In the genomic region with DNA sequence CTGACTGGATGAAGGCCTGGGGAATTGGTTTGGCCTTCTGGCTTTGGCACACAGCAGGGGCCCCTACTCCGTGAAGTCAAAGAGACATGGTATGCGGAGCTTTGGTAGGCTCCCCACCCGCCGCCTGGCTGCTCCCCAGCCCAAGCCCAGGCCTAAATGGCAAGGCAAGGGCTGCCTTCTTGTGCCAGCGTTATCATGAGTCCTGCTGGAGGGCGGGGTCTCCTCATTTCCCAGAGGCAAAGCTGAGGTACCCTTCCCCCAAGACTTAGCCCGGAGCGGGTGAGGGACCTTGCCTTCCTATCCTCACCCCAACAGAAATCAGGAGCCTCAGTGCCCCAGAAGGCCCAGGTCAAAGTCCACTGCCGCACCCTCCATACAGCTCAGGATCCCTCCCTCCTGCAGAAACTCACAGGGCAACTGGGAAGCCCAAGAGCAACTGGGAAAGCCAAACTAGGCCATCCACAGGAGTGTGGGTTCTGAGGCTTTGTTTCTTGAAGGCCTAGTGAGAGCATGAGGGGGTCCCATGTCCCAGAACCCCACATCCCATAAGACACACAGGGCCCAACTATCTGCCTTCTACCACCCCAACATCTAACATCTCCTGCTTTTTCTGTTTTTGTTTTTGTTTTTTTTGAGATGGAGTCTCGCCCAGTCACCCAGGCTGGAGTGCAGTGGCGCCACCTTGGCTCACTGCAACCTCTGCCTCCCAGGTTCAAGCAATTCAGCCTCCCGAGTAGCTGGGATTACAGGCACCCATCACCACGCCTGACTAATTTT, we compare ENCODE assay signal across 11 cellular contexts. TPM values are rescaled to one million over a fixed set of nuclear protein-coding genes. Genes with fewer than 3 reads are reported as not detected.
DNase-seq lines count a peak whose midpoint lies in the region; ATAC-seq and TF ChIP-seq lines count a peak whose summit lies in the region.
"Had no signal": no experiment of that assay in that cellular context is flagged by ENCODE, and none has a peak within 500 bp of the region (broad histone marks: within the 10 kb centered on the region; RNA-seq: fewer than 3 reads in every experiment).

No MANE protein-coding gene starts in this region.

- H3K27me3 ChIP-seq in CD4-positive, alpha-beta T cell (ENCODE audit: control insufficient read depth, insufficient read depth, low read length), result no peaks in the 10 kb centered on the region
- H3K27me3 ChIP-seq in duodenal mucosa (ENCODE audit: control insufficient read depth in 1 of 2, insufficient read depth in 2 of 2, low read length in 2 of 2) (no peaks in the 10 kb centered on the region), neural progenitor cell (no peaks in the 10 kb centered on the region)
- H3K27me3 ChIP-seq: testis had no signal

- intact Hi-C loops in CD4-positive, alpha-beta T cell (cut with DNase I, micrococcal nuclease), result loop anchor here in 1 of 2 experiments (5.0 kb wide), 1 partner anchor 54 kb away; a partner anchor contains a TSS

- POLR2A ChIA-PET in CD4-positive, alpha-beta T cell (lab: Charles Lee), result interaction anchor here (0.7 to 5.3 kb wide), 6 partner anchors 8 to 302 kb away, joined by 3 to 23 read pairs (median 8); a partner anchor contains a TSS

- no peaks in the 10 kb centered on the region for H3K27me3 Mint-ChIP-seq in CD4-positive, alpha-beta T cell
- H3K27me3 Mint-ChIP-seq in neural progenitor cell (ENCODE audit: insufficient read depth, low read depth) (peaks cover 2% of the 10 kb centered on the region), endothelial cell (ENCODE audit: unreplicated experiment) (peaks cover 5% of the 10 kb centered on the region), nephron progenitor cell (ENCODE audit: low read depth, poor library complexity) (peaks cover 4% of the 10 kb centered on the region)

- no peaks in the 10 kb centered on the region for H4K20me1 ChIP-seq in neural progenitor cell (ENCODE audit: low read depth)

- ATAC-seq in CD4-positive, alpha-beta T cell (ENCODE audit: poor library complexity), result no peak

- no peak overlapping the region for H3K4me2 ChIP-seq in neural progenitor cell

- H3K79me2 ChIP-seq in neural progenitor cell (ENCODE audit: low read depth), result no peaks in the 10 kb centered on the region

- no peaks in the 10 kb centered on the region for H3K9me3 Mint-ChIP-seq in CD4-positive, alpha-beta T cell
- no peaks in the 10 kb centered on the region for H3K9me3 Mint-ChIP-seq in neural progenitor cell
- no peaks in the 10 kb centered on the region for H3K9me3 Mint-ChIP-seq in endothelial cell (ENCODE audit: unreplicated experiment)
- no peaks in the 10 kb centered on the region for H3K9me3 Mint-ChIP-seq in nephron progenitor cell

- peak overlapping the region; percentile 91 for H3K27ac Mint-ChIP-seq in CD4-positive, alpha-beta T cell
- H3K27ac Mint-ChIP-seq in neural progenitor cell (no peak overlapping the region), endothelial cell (ENCODE audit: unreplicated experiment) (no peak overlapping the region), nephron progenitor cell (no peak overlapping the region)

- H3K27ac ChIP-seq in CD4-positive, alpha-beta T cell (ENCODE audit: low read depth, low read length), result no peak overlapping the region
- peak overlapping the region; percentile 93 for H3K27ac ChIP-seq in KOPT-K1 (ENCODE audit: low read depth, low read length, poor library complexity, severe bottlenecking)
- peak overlapping the region; percentile 76 for H3K27ac ChIP-seq in duodenal mucosa (ENCODE audit: low read depth, low read length)
- H3K27ac ChIP-seq in neural progenitor cell, result no peak overlapping the region
- H3K27ac ChIP-seq: testis had no signal

- H3K36me3 ChIP-seq in KOPT-K1 (ENCODE audit: insufficient read depth, low read length), result no peaks in the 10 kb centered on the region
- peaks cover 0 to 11% of the 10 kb centered on the region in 2 donors for H3K36me3 ChIP-seq in duodenal mucosa (ENCODE audit: control insufficient read depth in 1 of 2, insufficient read depth in 2 of 2, low read length in 2 of 2)
- H3K36me3 ChIP-seq in neural progenitor cell, result no peaks in the 10 kb centered on the region

- no peak overlapping the region for H2AFZ ChIP-seq in neural progenitor cell (replicated peaks)

- H3F3A ChIP-seq in neural progenitor cell (ENCODE audit: low read depth), result no peaks in the 10 kb centered on the region

- H3K4me1 Mint-ChIP-seq in CD4-positive, alpha-beta T cell (ENCODE audit: low read depth), result peaks cover 57% of the 10 kb centered on the region
- H3K4me1 Mint-ChIP-seq in neural progenitor cell, result peaks cover 2% of the 10 kb centered on the region
- peaks cover 12% of the 10 kb centered on the region for H3K4me1 Mint-ChIP-seq in endothelial cell (ENCODE audit: unreplicated experiment)
- H3K4me1 Mint-ChIP-seq in nephron progenitor cell, result peaks cover 34% of the 10 kb centered on the region

- H3K4me3 ChIP-seq in duodenal mucosa (ENCODE audit: low read depth in 1 of 2, low read length in 2 of 2) (peak overlapping the region in 1 of 2 donors; percentile 42), neural progenitor cell (no peak overlapping the region)
- H3K4me3 ChIP-seq: testis had no signal

- TF ChIP-seq CTCF in CD4-positive, alpha-beta T cell (IDR thresholded peaks at IDR 0.05), result no peak
- TF ChIP-seq CTCF in neural progenitor cell (IDR thresholded peaks at IDR 0.05), result peak; percentile 5
- TF ChIP-seq CTCF in endothelial cell (IDR thresholded peaks at IDR 0.05; ENCODE audit: unreplicated experiment), result no peak
- TF ChIP-seq CTCF in nephron progenitor cell (IDR thresholded peaks at IDR 0.05), result no peak

- no peak overlapping the region for H3K4me3 Mint-ChIP-seq in CD4-positive, alpha-beta T cell
- H3K4me3 Mint-ChIP-seq in neural progenitor cell, result no peak overlapping the region
- H3K4me3 Mint-ChIP-seq in endothelial cell (ENCODE audit: unreplicated experiment), result no peak overlapping the region
- no peak overlapping the region for H3K4me3 Mint-ChIP-seq in nephron progenitor cell

- DNase-seq in CD4-positive, alpha-beta T cell, result no peak
- DNase-seq in neural progenitor cell (ENCODE audit: low spot score) (no peak), iPS-NIHi7 (ENCODE audit: extremely low spot score) (no peak), AML-193 (lab: John Stamatoyannopoulos, UW) (no peak), endothelial cell (ENCODE audit: low spot score) (no peak), nephron progenitor cell (no peak)
- DNase-seq: NCI-H1092; stimulated activated CD4-positive, alpha-beta T cell treated with anti-CD3 and anti-CD28 coated beads, Interleukin-2, amount 100 ng/mL, for 48 hours; testis had no signal

- H3K36me3 Mint-ChIP-seq in CD4-positive, alpha-beta T cell (ENCODE audit: low read depth), result peaks cover 30% of the 10 kb centered on the region
- H3K36me3 Mint-ChIP-seq in neural progenitor cell, result no peaks in the 10 kb centered on the region
- H3K36me3 Mint-ChIP-seq in endothelial cell (ENCODE audit: low read depth, unreplicated experiment), result no peaks in the 10 kb centered on the region
- peaks cover 6% of the 10 kb centered on the region for H3K36me3 Mint-ChIP-seq in nephron progenitor cell (ENCODE audit: low read depth)

- peak overlapping the region; percentile 43 to 53 for H3K9ac ChIP-seq in duodenal mucosa (ENCODE audit: low read depth in 1 of 2, low read length in 2 of 2)
- H3K9ac ChIP-seq in neural progenitor cell, result no peak overlapping the region

- no peaks in the 10 kb centered on the region for H3K9me3 ChIP-seq in CD4-positive, alpha-beta T cell (ENCODE audit: control insufficient read depth, low read length)
- H3K9me3 ChIP-seq in KOPT-K1 (ENCODE audit: insufficient read depth, low read length, poor library complexity, severe bottlenecking), result no peaks in the 10 kb centered on the region
- H3K9me3 ChIP-seq in duodenal mucosa (ENCODE audit: control insufficient read depth in 1 of 2, low read length in 2 of 2), result no peaks in the 10 kb centered on the region
- H3K9me3 ChIP-seq in neural progenitor cell (ENCODE audit: low read depth), result no peaks in the 10 kb centered on the region
- H3K9me3 ChIP-seq: testis had no signal

- CTCF ChIA-PET in CD4-positive, alpha-beta T cell (lab: Charles Lee), result interaction anchor here (0.9 to 2.3 kb wide), 4 partner anchors 10 to 57 kb away, joined by 3 to 9 read pairs (median 6); no protein-coding TSS in a partner anchor

- H3K4me1 ChIP-seq in duodenal mucosa (ENCODE audit: control insufficient read depth in 1 of 2, insufficient read depth in 2 of 2, low read length in 2 of 2), result peaks cover 63 to 66% of the 10 kb centered on the region in 2 donors
- H3K4me1 ChIP-seq in neural progenitor cell, result no peaks in the 10 kb centered on the region
- H3K4me1 ChIP-seq: testis had no signal

RNA-seq across cellular contexts. Expression of a gene that starts 9.3 kb away (rescaled TPM):
- total RNA-seq in CD4-positive, alpha-beta T cell, result 10 to 100 TPM; 26.1 to 30.7 TPM
- total RNA-seq in neural progenitor cell (ENCODE audit: low replicate concordance) (6.6 and 26.1 TPM in 2 replicates), endothelial cell (ENCODE audit: unreplicated experiment) (11.2 TPM)

RNA-seq across cellular contexts. Expression of a gene that starts 10.3 kb away (rescaled TPM):
- under 1 TPM in 1 of 2 experiments, not detected in 1; 0.47 TPM for total RNA-seq in CD4-positive, alpha-beta T cell
- total RNA-seq in neural progenitor cell (ENCODE audit: low replicate concordance) (0.28 TPM in 1 of 2 replicates, not detected in the other), endothelial cell (ENCODE audit: unreplicated experiment) (not detected)

RNA-seq across cellular contexts. Expression of a gene that starts 13.4 kb away (rescaled TPM):
- 1 to 10 TPM; 6.4 TPM for total RNA-seq in CD4-positive, alpha-beta T cell
- total RNA-seq in neural progenitor cell (ENCODE audit: low replicate concordance) (0.19 and 1.3 TPM in 2 replicates), endothelial cell (ENCODE audit: unreplicated experiment) (1.2 TPM)

RNA-seq across cellular contexts. Expression of a gene that starts 21.3 kb away (rescaled TPM):
- 1 to 10 TPM; 2.4 to 4.6 TPM for total RNA-seq in CD4-positive, alpha-beta T cell
- total RNA-seq in neural progenitor cell (ENCODE audit: low replicate concordance) (75.2 and 116 TPM in 2 replicates), endothelial cell (ENCODE audit: unreplicated experiment) (49.0 TPM)

RNA-seq across cellular contexts. Expression of a gene that starts 41.6 kb away (rescaled TPM):
- total RNA-seq in CD4-positive, alpha-beta T cell, result 10 to 100 TPM; 96.5 to 99.9 TPM
- total RNA-seq in neural progenitor cell (ENCODE audit: low replicate concordance) (21.5 and 54.9 TPM in 2 replicates), endothelial cell (ENCODE audit: unreplicated experiment) (77.7 TPM)

Comparison
In these comparisons a context has a peak if more than half of its experiments do, and no peak if none do; other contexts are left out.
1. H3K27ac ChIP-seq: peak in KOPT-K1 (single experiment) and duodenal mucosa (single experiment); none in CD4-positive, alpha-beta T cell (single experiment) and neural progenitor cell (single experiment).